Comparison of ENCODE assay signal across 24 cellular contexts in the genomic region with DNA sequence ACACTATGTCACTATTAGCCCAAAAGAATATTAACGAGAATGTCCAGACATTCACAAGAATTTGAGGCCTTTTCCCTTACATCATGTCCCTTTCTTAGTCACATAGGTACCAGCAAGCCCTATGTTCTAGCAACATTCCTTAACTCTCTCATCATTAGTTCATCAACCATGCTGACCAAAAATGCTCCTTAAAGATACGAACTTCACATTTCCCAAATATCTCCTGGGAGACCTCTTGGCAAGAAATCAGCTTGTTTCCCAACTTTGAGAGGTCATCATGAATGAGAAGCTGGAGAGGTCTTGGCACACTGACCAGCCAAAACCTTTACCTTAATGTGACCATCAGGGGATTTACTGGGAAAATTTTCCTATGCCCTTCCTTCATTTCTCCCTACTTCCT. TPM values are rescaled to one million over a fixed set of nuclear protein-coding genes. Genes with fewer than 3 reads are reported as not detected.
DNase-seq lines count a peak whose midpoint lies in the region; ATAC-seq and TF ChIP-seq lines count a peak whose summit lies in the region.
"Had no signal": no experiment of that assay in that cellular context is flagged by ENCODE, and none has a peak within 500 bp of the region (broad histone marks: within the 10 kb centered on the region; RNA-seq: fewer than 3 reads in every experiment).

No MANE protein-coding gene starts in this region.

- no peaks in the 10 kb centered on the region for H3K9me3 ChIP-seq in SJCRH30 (replicated peaks)
- H3K9me3 ChIP-seq: gastroesophageal sphincter, thoracic aorta had no signal

- H3K27me3 ChIP-seq in SJCRH30, result no peaks in the 10 kb centered on the region
- H3K27me3 ChIP-seq: gastroesophageal sphincter had no signal

- H3K4me3 ChIP-seq in fibroblast of pulmonary artery (replicated peaks; ENCODE audit: low read depth, low read length), result no peak overlapping the region
- H3K4me3 ChIP-seq in SJCRH30, result no peak overlapping the region
- H3K4me3 ChIP-seq: gastroesophageal sphincter, smooth muscle cell, thoracic aorta had no signal

- no peaks in the 10 kb centered on the region for H3K36me3 ChIP-seq in SJCRH30

- ATAC-seq in GM21528 (IDR thresholded peaks at IDR 0.05; ENCODE audit: low FRiP score, unreplicated experiment) (no peak), HG02759 (IDR thresholded peaks at IDR 0.05; ENCODE audit: unreplicated experiment) (no peak), omental fat pad (ENCODE audit: low FRiP score) (no peak)
- ATAC-seq: activated T-helper 17 cell treated with anti-CD3 and anti-CD28 coated beads, Interleukin-2, amount 50 U/mL, for 72 hours; gastroesophageal sphincter; HepG2; left ventricle myocardium superior had no signal

- peaks cover 3% of the 10 kb centered on the region; the same call in 1 of the 2 replicates for H3K4me1 ChIP-seq in SJCRH30
- H3K4me1 ChIP-seq: parathyroid adenoma had no signal

- TF ChIP-seq CTCF in fibroblast of pulmonary artery (IDR thresholded peaks at IDR 0.05; ENCODE audit: low read length, missing control alignments) (no peak), omental fat pad (IDR thresholded peaks at IDR 0.05) (no peak)

- DNase-seq in EL (peak; percentile 84), NCI-H226 (peak; percentile 84), fibroblast of pulmonary artery (ENCODE audit: low read depth) (peak; percentile 67), renal cortical epithelial cell (ENCODE audit: low read depth) (peak; percentile 65), omental fat pad (ENCODE audit: low spot score) (no peak), SJCRH30 (no peak)
- DNase-seq: activated CD4-positive, CD25-positive, alpha-beta regulatory T cell; amygdala; left ventricle myocardium superior; NCI-H187 treated with DMSO at 0.1 percent for 48 hours; NCI-H510A; SHP77 had no signal

- H3K27ac ChIP-seq in SJCRH30, result no peak overlapping the region
- H3K27ac ChIP-seq: C4-2B, gastroesophageal sphincter, parathyroid adenoma, thoracic aorta had no signal

RNA-seq across cellular contexts. Expression of gene SALL2, which starts 4.6 kb away (rescaled TPM):
- total RNA-seq in renal cortical epithelial cell, result 1.7 and 15.9 TPM in 2 replicates
- 1 to 10 TPM; 1.7 to 5.3 (median 3.9) TPM for total RNA-seq in omental fat pad
- 16.4 and 19.7 TPM in 2 replicates for total RNA-seq in SJCRH30 (2014; rRNA removed; shearing (Covaris generic))

RNA-seq across cellular contexts. Expression of gene METTL3, which starts 10.4 kb away (rescaled TPM):
- total RNA-seq in renal cortical epithelial cell, result 51.3 and 71.9 TPM in 2 replicates
- total RNA-seq in omental fat pad, result 10 to 100 TPM; 39.5 to 71.4 (median 47.4) TPM
- 55.1 and 56.5 TPM in 2 replicates for total RNA-seq in SJCRH30 (2014; rRNA removed; shearing (Covaris generic))

RNA-seq across cellular contexts. Expression of gene TOX4, which starts 44.5 kb away (rescaled TPM):
- total RNA-seq in renal cortical epithelial cell (25.4 and 59.0 TPM in 2 replicates), omental fat pad (10 to 100 TPM; 37.8 to 79.6 (median 56.8) TPM)
- 26.4 and 27.7 TPM in 2 replicates for total RNA-seq in SJCRH30 (2014; rRNA removed; shearing (Covaris generic))

RNA-seq across cellular contexts. Expression of gene RAB2B, which starts 44.8 kb away (rescaled TPM):
- total RNA-seq in renal cortical epithelial cell (25.2 and 32.1 TPM in 2 replicates), omental fat pad (10 to 100 TPM; 21.3 to 30.0 (median 25.6) TPM)
- total RNA-seq in SJCRH30 (2014; rRNA removed; shearing (Covaris generic)), result 25.0 and 26.3 TPM in 2 replicates

RNA-seq across cellular contexts. Expression of gene OR10G3, which starts 58.4 kb away (rescaled TPM):
- total RNA-seq in renal cortical epithelial cell (not detected in 2 replicates), omental fat pad (not detected)
- not detected in 2 replicates for total RNA-seq in SJCRH30 (2014; rRNA removed; shearing (Covaris generic))
- total RNA-seq: activated CD8-positive, alpha-beta memory T cell treated with anti-CD3 and anti-CD28 coated beads for 36 hours; activated T-helper 17 cell treated with anti-CD3 and anti-CD28 coated beads, Interleukin-2, amount 50 U/mL, for 72 hours; cerebellum; gastroesophageal sphincter; HepG2; left ventricle myocardium superior; smooth muscle cell; T-helper 2 cell treated with Interferon-gamma antibody and Interleukin-4, amounts not matched to agents 100 ng/mL and 5 ng/mL, for 36 hours; thoracic aorta had no signal

Comparison
In these comparisons a context has a peak if more than half of its experiments do, and no peak if none do; other contexts are left out.
1. DNase-seq: peak in EL (single experiment), NCI-H226 (single experiment), fibroblast of pulmonary artery (single experiment) and renal cortical epithelial cell (single experiment); none in omental fat pad (single experiment) and SJCRH30 (0 of 2).